9 cellular contexts compared by ENCODE assay signal in genomic region chr17:47189732-47190621, GRCh38. TPM values are rescaled to one million over a fixed set of nuclear protein-coding genes. Genes with fewer than 3 reads are reported as not detected.
DNase-seq lines count a peak whose midpoint lies in the region; ATAC-seq and TF ChIP-seq lines count a peak whose summit lies in the region.
"Had no signal": no experiment of that assay in that cellular context is flagged by ENCODE, and none has a peak within 500 bp of the region (broad histone marks: within the 10 kb centered on the region; RNA-seq: fewer than 3 reads in every experiment).

No MANE protein-coding gene starts in this region.

- DNase-seq in activated CD4-positive, alpha-beta T cell treated with anti-CD3 and anti-CD28 coated beads, Interleukin-2, amount 10 ng/mL, durations not matched to agents 7 days and 5 days = no peak
- DNase-seq in activated CD4-positive, alpha-beta T cell treated with anti-CD3 and anti-CD28 coated beads, Interleukin-2, amount 50 U/mL, for 48 hours = no peak
- no peak for DNase-seq in activated naive CD8-positive, alpha-beta T cell treated with anti-CD3 and anti-CD28 coated beads, Interleukin-2, amount 50 U/mL, for 24 hours
- DNase-seq in kidney epithelial cell (ENCODE audit: low read depth) (no peak), thoracic aorta (ENCODE audit: low spot score) (no peak), NCI-H345 treated with DMSO at 0.1 percent for 48 hours (lab: John Stamatoyannopoulos, UW; ENCODE audit: unreplicated experiment) (no peak)
- no peak for DNase-seq in stimulated activated CD4-positive, alpha-beta T cell treated with anti-CD3 and anti-CD28 coated beads, Interleukin-2, amount 100 ng/mL, for 48 hours

- no peaks in the 10 kb centered on the region for H3K27me3 Mint-ChIP-seq in activated CD4-positive, alpha-beta T cell treated with anti-CD3 and anti-CD28 coated beads, Interleukin-2, amount 10 ng/mL, durations not matched to agents 7 days and 5 days
- no peaks in the 10 kb centered on the region for H3K27me3 Mint-ChIP-seq in activated naive CD8-positive, alpha-beta T cell treated with anti-CD3 and anti-CD28 coated beads, Interleukin-2, amount 50 U/mL, for 24 hours

- H3K27ac Mint-ChIP-seq in activated CD4-positive, alpha-beta T cell treated with anti-CD3 and anti-CD28 coated beads, Interleukin-2, amount 10 ng/mL, durations not matched to agents 7 days and 5 days = peak overlapping the region; percentile 98
- peak overlapping the region; percentile 94 for H3K27ac Mint-ChIP-seq in activated naive CD8-positive, alpha-beta T cell treated with anti-CD3 and anti-CD28 coated beads, Interleukin-2, amount 50 U/mL, for 24 hours

- TF ChIP-seq CTCF in kidney epithelial cell (IDR thresholded peaks at IDR 0.05; ENCODE audit: insufficient read depth, low read length, poor library complexity, severe bottlenecking) (no peak), thoracic aorta (IDR thresholded peaks at IDR 0.05) (no peak)

- H3K9me3 ChIP-seq in thoracic aorta = no peaks in the 10 kb centered on the region

- H3K4me3 ChIP-seq in kidney epithelial cell (ENCODE audit: low read depth, low read length) (peak overlapping the region; percentile 49), thoracic aorta (peak overlapping the region; percentile 99)

- H3K9me3 Mint-ChIP-seq in activated CD4-positive, alpha-beta T cell treated with anti-CD3 and anti-CD28 coated beads, Interleukin-2, amount 10 ng/mL, durations not matched to agents 7 days and 5 days = no peaks in the 10 kb centered on the region
- H3K9me3 Mint-ChIP-seq in activated naive CD8-positive, alpha-beta T cell treated with anti-CD3 and anti-CD28 coated beads, Interleukin-2, amount 50 U/mL, for 24 hours = no peaks in the 10 kb centered on the region

- peaks cover 46% of the 10 kb centered on the region for H3K4me1 Mint-ChIP-seq in activated CD4-positive, alpha-beta T cell treated with anti-CD3 and anti-CD28 coated beads, Interleukin-2, amount 10 ng/mL, durations not matched to agents 7 days and 5 days
- H3K4me1 Mint-ChIP-seq in activated naive CD8-positive, alpha-beta T cell treated with anti-CD3 and anti-CD28 coated beads, Interleukin-2, amount 50 U/mL, for 24 hours = peaks cover 38% of the 10 kb centered on the region

- H3K36me3 ChIP-seq in kidney epithelial cell (ENCODE audit: control insufficient read depth, insufficient read depth, low read length) = no peaks in the 10 kb centered on the region
- no peaks in the 10 kb centered on the region for H3K36me3 ChIP-seq in thoracic aorta

- H3K27ac ChIP-seq in thoracic aorta = peak overlapping the region; percentile 45 to 99

- H3K4me1 ChIP-seq in thoracic aorta (ENCODE audit: control insufficient read depth in 1 of 2, low read depth in 2 of 2) = peaks cover 29 to 33% of the 10 kb centered on the region in 2 donors

- H3K27me3 ChIP-seq in kidney epithelial cell (ENCODE audit: control insufficient read depth, insufficient read depth, low read length) (no peaks in the 10 kb centered on the region), thoracic aorta (replicated peaks; ENCODE audit: insufficient read depth) (no peaks in the 10 kb centered on the region)

- POLR2A ChIA-PET in activated CD4-positive, alpha-beta T cell treated with anti-CD3 and anti-CD28 coated beads, Interleukin-2, amount 10 ng/mL, durations not matched to agents 7 days and 5 days (lab: Charles Lee) = interaction anchor here (0.6 to 0.7 kb wide), 2 partner anchors 50 to 892 kb away, joined by 3 to 4 read pairs; no protein-coding TSS in a partner anchor

- CTCF ChIA-PET in activated CD4-positive, alpha-beta T cell treated with anti-CD3 and anti-CD28 coated beads, Interleukin-2, amount 10 ng/mL, durations not matched to agents 7 days and 5 days (lab: Charles Lee) = interaction anchor here (0.9 to 2.0 kb wide), 5 partner anchors 8 to 25 kb away, joined by 3 to 7 read pairs (median 4); no protein-coding TSS in a partner anchor

- H3K4me3 Mint-ChIP-seq in activated CD4-positive, alpha-beta T cell treated with anti-CD3 and anti-CD28 coated beads, Interleukin-2, amount 10 ng/mL, durations not matched to agents 7 days and 5 days = peak overlapping the region; percentile 97
- H3K4me3 Mint-ChIP-seq in activated naive CD8-positive, alpha-beta T cell treated with anti-CD3 and anti-CD28 coated beads, Interleukin-2, amount 50 U/mL, for 24 hours = peak overlapping the region; percentile 94

- H3K36me3 Mint-ChIP-seq in activated CD4-positive, alpha-beta T cell treated with anti-CD3 and anti-CD28 coated beads, Interleukin-2, amount 10 ng/mL, durations not matched to agents 7 days and 5 days (ENCODE audit: low read depth) = peaks cover 16% of the 10 kb centered on the region
- H3K36me3 Mint-ChIP-seq in activated naive CD8-positive, alpha-beta T cell treated with anti-CD3 and anti-CD28 coated beads, Interleukin-2, amount 50 U/mL, for 24 hours (ENCODE audit: low read depth) = peaks cover 4% of the 10 kb centered on the region

- no peak for ATAC-seq in activated naive CD8-positive, alpha-beta T cell treated with anti-CD3 and anti-CD28 coated beads, Interleukin-2, amount 50 U/mL, for 24 hours
- ATAC-seq in thoracic aorta (ENCODE audit: insufficient number of reproducible peaks, low FRiP score, low read depth) = no peak
- no peak for ATAC-seq in HG03460 (IDR thresholded peaks at IDR 0.05; ENCODE audit: unreplicated experiment)

RNA-seq across cellular contexts. Expression of gene CDC27, which starts 0.9 kb away (rescaled TPM):
- total RNA-seq in activated CD4-positive, alpha-beta T cell treated with anti-CD3 and anti-CD28 coated beads, Interleukin-2, amount 10 ng/mL, durations not matched to agents 7 days and 5 days = 100 to 1,000 TPM; 128 to 159 TPM
- total RNA-seq in kidney epithelial cell (56.1 and 62.7 TPM in 2 replicates), thoracic aorta (10 to 100 TPM; 66.0 to 69.2 TPM)

RNA-seq across cellular contexts. Expression of gene MYL4, which starts 19.2 kb away (rescaled TPM):
- total RNA-seq in activated CD4-positive, alpha-beta T cell treated with anti-CD3 and anti-CD28 coated beads, Interleukin-2, amount 10 ng/mL, durations not matched to agents 7 days and 5 days = not detected
- total RNA-seq in kidney epithelial cell (not detected in 2 replicates), thoracic aorta (not detected)
- total RNA-seq: M059J had no signal
